13 cellular contexts compared by ENCODE assay signal in the genomic region with DNA sequence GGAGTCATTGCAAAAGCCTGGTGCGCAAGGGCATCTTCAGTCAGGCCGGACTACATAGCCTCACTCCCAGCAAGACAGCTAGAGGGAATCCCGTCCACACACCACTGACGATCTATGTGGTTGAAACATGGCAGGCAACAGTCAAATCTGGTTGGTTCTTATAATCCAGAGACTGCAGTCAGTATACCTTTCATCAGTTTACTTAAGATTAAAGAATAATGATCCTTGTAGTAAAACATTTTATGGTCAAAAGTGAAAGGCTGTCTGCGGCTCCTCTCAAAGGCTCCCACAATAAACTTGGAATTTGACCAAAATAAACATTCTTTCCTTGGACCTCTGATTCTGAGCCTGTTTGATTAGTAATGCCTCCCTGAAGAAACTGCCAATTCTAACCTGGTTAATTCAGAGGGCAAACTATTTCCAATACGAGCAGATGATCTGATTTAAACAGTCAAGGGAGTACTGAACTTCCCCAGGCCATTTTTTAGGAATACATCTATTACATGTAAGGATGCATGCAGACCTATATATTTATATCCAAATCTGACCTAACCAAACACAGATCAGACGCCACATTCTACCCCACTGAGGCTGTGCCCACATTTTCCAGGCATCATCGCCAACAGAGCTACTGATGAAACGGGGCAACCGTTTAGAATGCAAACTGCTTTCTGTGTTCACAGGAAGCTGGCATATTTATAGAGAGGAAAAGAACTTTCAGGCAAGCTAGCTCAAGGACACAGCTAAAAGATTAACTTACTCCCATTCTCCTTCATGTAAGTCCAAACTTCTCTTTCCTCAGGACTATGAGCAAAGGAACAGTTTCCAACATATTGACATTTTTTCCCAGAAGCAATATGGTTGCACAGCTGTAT. TPM values are rescaled to one million over a fixed set of nuclear protein-coding genes. Genes with fewer than 3 reads are reported as not detected.
DNase-seq lines count a peak whose midpoint lies in the region; ATAC-seq and TF ChIP-seq lines count a peak whose summit lies in the region.
"Had no signal": no experiment of that assay in that cellular context is flagged by ENCODE, and none has a peak within 500 bp of the region (broad histone marks: within the 10 kb centered on the region; RNA-seq: fewer than 3 reads in every experiment).

No MANE protein-coding gene starts in this region.

- H3K27me3 ChIP-seq in CD4-positive, alpha-beta memory T cell (ENCODE audit: insufficient read depth, low read length): no peaks in the 10 kb centered on the region
- H3K27me3 ChIP-seq in dorsolateral prefrontal cortex (no peaks in the 10 kb centered on the region), tibial nerve (no peaks in the 10 kb centered on the region)

- H3K9me3 ChIP-seq in CD4-positive, alpha-beta memory T cell (ENCODE audit: control insufficient read depth in 1 of 2, low read length in 2 of 2): no peaks in the 10 kb centered on the region
- no peaks in the 10 kb centered on the region for H3K9me3 ChIP-seq in tibial nerve

- no peak for TF ChIP-seq POLR2A in tibial nerve (IDR thresholded peaks at IDR 0.05)

- H3K9me3 Mint-ChIP-seq in CD4-positive, alpha-beta memory T cell: no peaks in the 10 kb centered on the region
- H3K9me3 Mint-ChIP-seq in neural crest cell (no peaks in the 10 kb centered on the region), natural killer cell (no peaks in the 10 kb centered on the region)

- H3K4me3 Mint-ChIP-seq in CD4-positive, alpha-beta memory T cell: no peak overlapping the region
- H3K4me3 Mint-ChIP-seq in neural crest cell (no peak overlapping the region), natural killer cell (no peak overlapping the region)

- no peaks in the 10 kb centered on the region for H3K4me1 Mint-ChIP-seq in CD4-positive, alpha-beta memory T cell
- no peaks in the 10 kb centered on the region for H3K4me1 Mint-ChIP-seq in neural crest cell
- H3K4me1 Mint-ChIP-seq in natural killer cell: no peaks in the 10 kb centered on the region

- H3K27ac ChIP-seq in CD4-positive, alpha-beta memory T cell (ENCODE audit: low read depth, low read length): no peak overlapping the region
- H3K27ac ChIP-seq in dorsolateral prefrontal cortex (peak overlapping the region in 24 of 59 donors; percentile 1 to 65 (median 22)), tibial nerve (no peak overlapping the region)

- CTCF ChIA-PET in CD4-positive, alpha-beta memory T cell (lab: Charles Lee; ENCODE audit: partially characterized antibody): interaction anchor here (0.5 kb wide), 1 partner anchor 1346 kb away, joined by 3 read pairs; no protein-coding TSS in a partner anchor

- no peaks in the 10 kb centered on the region for H3K4me1 ChIP-seq in CD4-positive, alpha-beta memory T cell (ENCODE audit: insufficient read depth, low read length)
- H3K4me1 ChIP-seq in tibial nerve: peaks cover 0 to 10% (median 3%) of the 10 kb centered on the region in 4 donors

- H3K27ac Mint-ChIP-seq in CD4-positive, alpha-beta memory T cell: peak overlapping the region in 4 of 7 donors; percentile 36 to 70 (median 42)
- H3K27ac Mint-ChIP-seq in neural crest cell (ENCODE audit: unreplicated experiment) (peak overlapping the region; percentile 31), natural killer cell (no peak overlapping the region)

- peaks cover 71% of the 10 kb centered on the region for H3K36me3 ChIP-seq in CD4-positive, alpha-beta memory T cell (ENCODE audit: insufficient read depth, low read length)
- peaks cover 0 to 96% (median 22%) of the 10 kb centered on the region in 3 donors for H3K36me3 ChIP-seq in tibial nerve

- DNase-seq in CD4-positive, alpha-beta memory T cell: no peak
- DNase-seq in NCI-H69 (lab: John Stamatoyannopoulos, UW) (peak; percentile 47), dedifferentiated amniotic fluid mesenchymal stem cell (ENCODE audit: extremely low spot score) (peak; percentile 52), neural crest cell (ENCODE audit: low read depth, low spot score) (no peak), dorsolateral prefrontal cortex (no peak), natural killer cell (no peak), tibial nerve (ENCODE audit: low spot score in 2 of 2) (no peak)
- no peak for DNase-seq in stimulated activated CD4-positive, alpha-beta T cell treated with anti-CD3 and anti-CD28 coated beads, Interleukin-4, amount 100 ng/mL, for 4 hours
- DNase-seq: GF-D8; NCI-H524 treated with DMSO at 0.1 percent for 48 hours; stimulated activated naive CD4-positive, alpha-beta T cell; T-helper 2 cell had no signal

- POLR2A ChIA-PET in CD4-positive, alpha-beta memory T cell (lab: Charles Lee; ENCODE audit: partially characterized antibody): interaction anchor here (1.1 to 1.3 kb wide), 2 partner anchors 14 to 40 kb away, joined by 3 to 5 read pairs; no protein-coding TSS in a partner anchor

- intact Hi-C loops in CD4-positive, alpha-beta memory T cell (cut with micrococcal nuclease): no loop called here
- intact Hi-C loops in dorsolateral prefrontal cortex (cut with DNase I): no loop called here
- intact Hi-C loops in natural killer cell (cut with micrococcal nuclease): no loop called here

- peaks cover 71 to 79% of the 10 kb centered on the region in 2 donors for H3K36me3 Mint-ChIP-seq in CD4-positive, alpha-beta memory T cell
- H3K36me3 Mint-ChIP-seq in neural crest cell (ENCODE audit: low read depth): peaks cover 20% of the 10 kb centered on the region
- peaks cover 47% of the 10 kb centered on the region for H3K36me3 Mint-ChIP-seq in natural killer cell

- H3K27me3 Mint-ChIP-seq in CD4-positive, alpha-beta memory T cell: no peaks in the 10 kb centered on the region
- no peaks in the 10 kb centered on the region for H3K27me3 Mint-ChIP-seq in neural crest cell (ENCODE audit: low read depth)
- no peaks in the 10 kb centered on the region for H3K27me3 Mint-ChIP-seq in natural killer cell (ENCODE audit: low read depth in 2 of 2)

- no peak overlapping the region for H3K4me3 ChIP-seq in CD4-positive, alpha-beta memory T cell (ENCODE audit: low read length in 2 of 2)
- peak overlapping the region in 1 of 59 donors; percentile 3 for H3K4me3 ChIP-seq in dorsolateral prefrontal cortex
- no peak overlapping the region for H3K4me3 ChIP-seq in tibial nerve
- H3K4me3 ChIP-seq: smooth muscle cell had no signal

- WGBS in tibial nerve, 2 donors: 51 to 65% methylated on average over 10 of the region's 10 CpGs

- no peak for ATAC-seq in natural killer cell

- TF ChIP-seq EP300 in tibial nerve (IDR thresholded peaks at IDR 0.05): no peak

- TF ChIP-seq CTCF in neural crest cell (conservative IDR thresholded peaks at IDR 0.05) (no peak), dorsolateral prefrontal cortex (IDR thresholded peaks at IDR 0.05 in 54 of 56, conservative IDR thresholded peaks at IDR 0.05 in 2 of 56; ENCODE audit: low read depth in 1 of 56, partially characterized antibody in 56 of 56) (no peak), natural killer cell (IDR thresholded peaks at IDR 0.05) (no peak), tibial nerve (IDR thresholded peaks at IDR 0.05) (no peak)

RNA-seq across cellular contexts. Expression of a gene that starts 15.3 kb away (rescaled TPM):
- total RNA-seq in CD4-positive, alpha-beta memory T cell: 10 to 100 TPM; 51.7 to 59.8 TPM
- 10 to 100 TPM; 54.7 to 62.6 TPM for polyA plus RNA-seq in CD4-positive, alpha-beta memory T cell
- 16.9 and 18.5 TPM in 2 replicates for total RNA-seq in neural crest cell
- 10 to 100 TPM; 16.0 to 38.5 (median 26.0) TPM for total RNA-seq in dorsolateral prefrontal cortex
- total RNA-seq in natural killer cell: 10 to 100 TPM; 63.4 to 99.2 (median 68.9) TPM
- 10 to 100 TPM; 45.7 to 67.2 (median 51.4) TPM for total RNA-seq in tibial nerve

RNA-seq across cellular contexts. Expression of a gene that starts 39.1 kb away (rescaled TPM):
- 10 to 100 TPM; 85.0 to 92.1 TPM for total RNA-seq in CD4-positive, alpha-beta memory T cell
- polyA plus RNA-seq in CD4-positive, alpha-beta memory T cell: 10 to 100 TPM; 39.9 to 47.6 TPM
- total RNA-seq in neural crest cell (66.5 and 74.6 TPM in 2 replicates), dorsolateral prefrontal cortex (10 to 100 TPM; 40.0 to 83.3 (median 56.8) TPM), natural killer cell (10 to 100 TPM; 80.6 to 91.8 (median 84.6) TPM), tibial nerve (10 to 100 TPM; 59.2 to 86.7 (median 76.2) TPM)

Comparison
In these comparisons a context has a peak if more than half of its experiments do, and no peak if none do; other contexts are left out.
1. DNase-seq: peak in NCI-H69 (single experiment) and dedifferentiated amniotic fluid mesenchymal stem cell (single experiment); none in CD4-positive, alpha-beta memory T cell (0 of 5), neural crest cell (single experiment), stimulated activated CD4-positive, alpha-beta T cell treated with anti-CD3 and anti-CD28 coated beads, Interleukin-4, amount 100 ng/mL, for 4 hours (0 of 2), dorsolateral prefrontal cortex (0 of 10), natural killer cell (single experiment) and tibial nerve (0 of 2).
2. H3K27ac Mint-ChIP-seq: peak in CD4-positive, alpha-beta memory T cell (4 of 7) and neural crest cell (single experiment); none in natural killer cell (0 of 2).